ENCODE assay signal across 1 cellular context in genomic region chr12:42144424-42145196, GRCh38.
TF ChIP-seq lines count a peak whose summit lies in the region.

GXYLT1 (minus strand) TSS chr12:42144874; CDS start chr12:42144646, 228 bp downstream.

TF ChIP-seq in K562, 482 proteins besides CTCF, POLR2A, EP300 and RAD21 (continued from another document and continues in another):
- TF ChIP-seq PBX2 (CRISPR knock-in tag; IDR thresholded peaks at IDR 0.05; ENCODE audit: low read depth) = no peak
- no peak for TF ChIP-seq PBX2 (tag; conservative IDR thresholded peaks at IDR 0.05; ENCODE audit: low read depth)
- no peak for TF ChIP-seq XRCC5 (IDR thresholded peaks at IDR 0.05; ENCODE audit: low read depth, low read length)
- no peak for TF ChIP-seq ZNF263 (CRISPR knock-in tag; IDR thresholded peaks at IDR 0.05; ENCODE audit: borderline replicate concordance)
- no peak for TF ChIP-seq THAP7 (CRISPR knock-in tag; IDR thresholded peaks at IDR 0.05)
- no peak for TF ChIP-seq NUFIP1 (IDR thresholded peaks at IDR 0.05; ENCODE audit: partially characterized antibody)
- TF ChIP-seq ASH1L (IDR thresholded peaks at IDR 0.05; ENCODE audit: borderline replicate concordance, low read depth, partially characterized antibody) = no peak
- TF ChIP-seq ZZZ3 (IDR thresholded peaks at IDR 0.05) = no peak
- TF ChIP-seq MLX (CRISPR knock-in tag; conservative IDR thresholded peaks at IDR 0.05) = no peak
- no peak for TF ChIP-seq PKNOX1 (IDR thresholded peaks at IDR 0.05)
- no peak for TF ChIP-seq RBM14 (IDR thresholded peaks at IDR 0.05; ENCODE audit: borderline replicate concordance, insufficient read depth, low read depth, low read length)
- no peak; the same call in 1 of the 2 replicates for TF ChIP-seq FOXP4 (CRISPR knock-in tag; IDR thresholded peaks at IDR 0.05; ENCODE audit: borderline replicate concordance)
- no peak for TF ChIP-seq TAF7 (tag; IDR thresholded peaks at IDR 0.05)
- no peak for TF ChIP-seq NCOA2 (IDR thresholded peaks at IDR 0.05; ENCODE audit: partially characterized antibody in 2 of 2)
- no peak for TF ChIP-seq DACH1 (IDR thresholded peaks at IDR 0.05; ENCODE audit: partially characterized antibody)
- TF ChIP-seq RBM34 (IDR thresholded peaks at IDR 0.05; ENCODE audit: borderline replicate concordance, insufficient read depth, low read length) = 0 out of 2 replicates have a peak, but pooled peaks have one; percentile 71
- TF ChIP-seq CXXC5 (CRISPR knock-in tag; IDR thresholded peaks at IDR 0.05) = peak; percentile 94
- TF ChIP-seq ZNF41 (CRISPR knock-in tag; conservative IDR thresholded peaks at IDR 0.05) = no peak
- no peak for TF ChIP-seq FOXK2 (conservative IDR thresholded peaks at IDR 0.05 in 1 of 2, IDR thresholded peaks at IDR 0.05 in 1 of 2; ENCODE audit: low read depth in 2 of 2)
- no peak for TF ChIP-seq MYNN (IDR thresholded peaks at IDR 0.05)
- TF ChIP-seq MYNN (CRISPR knock-in tag; IDR thresholded peaks at IDR 0.05) = no peak
- no peak for TF ChIP-seq E2F8 (IDR thresholded peaks at IDR 0.05; ENCODE audit: low read depth, partially characterized antibody)
- no peak for TF ChIP-seq MTF1 (CRISPR knock-in tag; IDR thresholded peaks at IDR 0.05; ENCODE audit: borderline replicate concordance)
- no peak for TF ChIP-seq RBM17 (IDR thresholded peaks at IDR 0.05; ENCODE audit: borderline replicate concordance, low read depth, low read length)
- TF ChIP-seq SP1 (CRISPR knock-in tag; IDR thresholded peaks at IDR 0.05) = no peak
- peak; percentile 79; the same call in 1 of the 2 replicates for TF ChIP-seq KLF1 (tag; IDR thresholded peaks at IDR 0.05)
- TF ChIP-seq CHCHD3 (CRISPR knock-in tag; IDR thresholded peaks at IDR 0.05) = no peak
- no peak for TF ChIP-seq ZNF12 (CRISPR knock-in tag; IDR thresholded peaks at IDR 0.05)
- no peak for TF ChIP-seq PCBP2 (IDR thresholded peaks at IDR 0.05; ENCODE audit: low read depth, low read length, poor library complexity, severe bottlenecking)
- TF ChIP-seq KHSRP (IDR thresholded peaks at IDR 0.05) = no peak
- peak; percentile 27; the same call in 1 of the 2 replicates for TF ChIP-seq BHLHE40 (IDR thresholded peaks at IDR 0.05; ENCODE audit: low read length)
- TF ChIP-seq ZNF77 (CRISPR knock-in tag; IDR thresholded peaks at IDR 0.05) = no peak
- TF ChIP-seq CREB3 (tag; conservative IDR thresholded peaks at IDR 0.05; ENCODE audit: low read depth) = no peak
- no peak; the same call in 1 of the 2 replicates for TF ChIP-seq ZNF395 (CRISPR knock-in tag; IDR thresholded peaks at IDR 0.05)
- no peak; the same call in 1 of the 2 replicates for TF ChIP-seq ZNF609 (CRISPR knock-in tag; IDR thresholded peaks at IDR 0.05; ENCODE audit: borderline replicate concordance)
- no peak for TF ChIP-seq ELF1 (tag; IDR thresholded peaks at IDR 0.05)
- no peak for TF ChIP-seq ATF3 (IDR thresholded peaks at IDR 0.05)
- no peak for TF ChIP-seq ATF3 (CRISPR knock-in tag; conservative IDR thresholded peaks at IDR 0.05)
- no peak; the same call in 1 of the 2 replicates for TF ChIP-seq MTA2 (IDR thresholded peaks at IDR 0.05; ENCODE audit: low read depth)
- TF ChIP-seq YBX1 (IDR thresholded peaks at IDR 0.05) = no peak
- no peak for TF ChIP-seq KDM4B (IDR thresholded peaks at IDR 0.05; ENCODE audit: borderline replicate concordance in 2 of 2, low read depth in 1 of 2)
- no peak for TF ChIP-seq RFX7 (CRISPR knock-in tag; IDR thresholded peaks at IDR 0.05)
- no peak for TF ChIP-seq ZNF140 (CRISPR knock-in tag; IDR thresholded peaks at IDR 0.05)
- TF ChIP-seq TARDBP (IDR thresholded peaks at IDR 0.05) = no peak
- TF ChIP-seq ATF4 (CRISPR knock-in tag; IDR thresholded peaks at IDR 0.05) = 0 out of 2 replicates have a peak, but pooled peaks have one; percentile 23
